8 cellular contexts compared by ENCODE assay signal in genomic region chr12:102948941-102949352, GRCh38. TPM values are rescaled to one million over a fixed set of nuclear protein-coding genes. Genes with fewer than 3 reads are reported as not detected.
A peak's percentile ranks its signal among the peaks of the same experiment; 100 is the strongest.
DNase-seq lines count a peak whose midpoint lies in the region; ATAC-seq and TF ChIP-seq lines count a peak whose summit lies in the region.

No MANE protein-coding gene starts in this region.

- H3K27me3 ChIP-seq in upper lobe of right lung: peaks cover 43% of the 10 kb centered on the region

- DNase-seq in NCI-H1436 (lab: John Stamatoyannopoulos, UW): peak; percentile 61
- DNase-seq in NCI-H1436 treated with DMSO at 0.1 percent for 48 hours (lab: John Stamatoyannopoulos, UW): no peak
- DNase-seq in NCI-H1417 (lab: John Stamatoyannopoulos, UW): peak; percentile 83 to 92 (median 91)
- DNase-seq in activated CD4-positive, CD25-positive, alpha-beta regulatory T cell treated with anti-CD3 and anti-CD28 coated beads, Interleukin-2, amount 50 U/mL, for 72 hours: peak; percentile 61
- DNase-seq in effector CD4-positive, alpha-beta T cell: peak; percentile 46
- peak; percentile 45 for DNase-seq in naive B cell
- no peak for DNase-seq in upper lobe of right lung

- H3K27ac Mint-ChIP-seq in naive B cell: peak overlapping the region in 1 of 6 donors; percentile 11

- peaks cover 0 to 2% (median 0%) of the 10 kb centered on the region in 7 donors for H3K9me3 Mint-ChIP-seq in naive B cell

- no peak overlapping the region for H3K27ac ChIP-seq in upper lobe of right lung

- H3K4me3 Mint-ChIP-seq in naive B cell: no peak overlapping the region

- peaks cover 6 to 15% (median 8%) of the 10 kb centered on the region in 3 donors for H3K4me1 Mint-ChIP-seq in naive B cell

- no peaks in the 10 kb centered on the region for H3K4me1 ChIP-seq in upper lobe of right lung

- no peak overlapping the region for H3K4me3 ChIP-seq in upper lobe of right lung

- no peak for ATAC-seq in naive B cell (ENCODE audit: low read depth in 2 of 2)
- ATAC-seq in upper lobe of right lung: no peak
- no peak for ATAC-seq in HG03097 (IDR thresholded peaks at IDR 0.05; ENCODE audit: low FRiP score, unreplicated experiment)

- no peaks in the 10 kb centered on the region for H3K9me3 ChIP-seq in upper lobe of right lung

- intact Hi-C loops in upper lobe of right lung (cut with DNase I): loop anchor here (5.0 kb wide), 1 partner anchor 598 kb away; no protein-coding TSS in a partner anchor

- no peaks in the 10 kb centered on the region for H3K36me3 ChIP-seq in upper lobe of right lung

- peaks cover 70 to 73% (median 73%) of the 10 kb centered on the region in 3 donors for H3K27me3 Mint-ChIP-seq in naive B cell

- TF ChIP-seq CTCF in upper lobe of right lung (IDR thresholded peaks at IDR 0.05): peak; percentile 91

- no peaks in the 10 kb centered on the region for H3K36me3 Mint-ChIP-seq in naive B cell

RNA-seq across cellular contexts. Expression of gene ASCL1, which starts 8.5 kb away (rescaled TPM):
- not detected for polyA plus RNA-seq in naive B cell (ENCODE audit: low read depth in 6 of 6)
- not detected for total RNA-seq in upper lobe of right lung

RNA-seq across cellular contexts. Expression of gene PAH, which starts 31.9 kb away (rescaled TPM):
- polyA plus RNA-seq in naive B cell (ENCODE audit: low read depth in 6 of 6): not detected
- total RNA-seq in upper lobe of right lung: not detected

Comparison
In these comparisons a context has a peak if more than half of its experiments do, and no peak if none do; other contexts are left out.
1. DNase-seq: peak in NCI-H1436 (single experiment), NCI-H1417 (3 of 3), activated CD4-positive, CD25-positive, alpha-beta regulatory T cell treated with anti-CD3 and anti-CD28 coated beads, Interleukin-2, amount 50 U/mL, for 72 hours (single experiment), effector CD4-positive, alpha-beta T cell (single experiment) and naive B cell (single experiment); none in NCI-H1436 treated with DMSO at 0.1 percent for 48 hours (single experiment) and upper lobe of right lung (single experiment).